ENCODE assay signal across 15 cellular contexts in the genomic region with DNA sequence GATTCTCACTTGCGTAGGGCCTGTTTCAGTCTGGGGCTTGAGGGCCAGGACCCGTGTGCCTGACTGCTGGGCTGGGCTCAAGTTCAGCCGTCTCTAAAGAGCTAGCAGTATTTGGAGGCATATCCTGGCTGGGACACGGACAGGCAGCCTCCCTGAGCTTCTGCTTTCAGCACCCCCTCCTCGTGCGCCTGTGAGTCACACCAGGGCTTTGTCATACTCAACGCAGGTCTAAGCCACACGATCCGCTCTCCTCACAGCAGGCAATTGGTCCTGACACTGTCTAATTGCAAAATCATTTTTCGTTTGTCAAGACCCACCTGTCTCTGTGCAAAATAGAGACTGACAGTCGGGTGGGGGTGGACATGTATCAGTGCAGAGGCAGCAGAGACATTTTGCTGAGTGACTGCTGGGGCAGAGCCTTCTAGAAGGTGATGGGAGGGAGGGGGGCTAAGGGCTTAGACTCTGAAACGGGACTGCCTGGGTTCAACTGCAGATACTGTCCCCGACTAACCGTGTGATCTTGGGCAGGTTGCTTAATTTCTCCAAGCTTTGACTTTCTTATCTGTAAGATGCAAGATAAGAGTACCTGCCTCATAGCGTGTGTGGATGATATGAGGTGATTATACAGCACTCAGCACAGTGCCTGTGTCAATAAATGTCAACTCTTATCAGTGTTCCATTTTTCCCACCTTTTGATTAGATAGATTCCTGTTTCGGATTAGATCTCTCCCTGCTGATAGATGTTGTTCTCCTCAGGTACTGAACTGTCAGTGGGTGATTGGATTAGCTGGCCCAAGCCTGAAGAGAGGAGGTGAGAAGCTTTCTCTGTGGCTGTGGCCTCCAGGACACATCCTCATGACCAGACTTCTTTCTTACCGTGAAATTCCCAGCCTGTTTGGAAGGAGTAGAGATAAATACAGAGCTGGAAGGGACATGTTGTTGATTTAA. TPM values are rescaled to one million over a fixed set of nuclear protein-coding genes. Genes with fewer than 3 reads are reported as not detected.
DNase-seq lines count a peak whose midpoint lies in the region; ATAC-seq lines count a peak whose summit lies in the region.
"Had no signal": no experiment of that assay in that cellular context is flagged by ENCODE, and none has a peak within 500 bp of the region (broad histone marks: within the 10 kb centered on the region; RNA-seq: fewer than 3 reads in every experiment).

No MANE protein-coding gene starts in this region.

- DNase-seq in Daoy (ENCODE audit: low read depth) (peak; percentile 88), LHCN-M2 (ENCODE audit: low read depth) (peak; percentile 62), SIG-M5 (lab: John Stamatoyannopoulos, UW) (peak; percentile 9), iris pigment epithelial cell (ENCODE audit: low read depth) (peak; percentile 8), GDM1 (lab: John Stamatoyannopoulos, UW) (no peak)
- DNase-seq: activated CD4-positive, alpha-beta T cell treated with anti-CD3 and anti-CD28 coated beads, Interleukin-2, amount 50 U/mL, for 1 hour; CD4-positive, CD25-positive, alpha-beta regulatory T cell; NCI-H524 treated with DMSO at 0.1 percent for 48 hours; T-cell had no signal

- ATAC-seq in HG02678 (IDR thresholded peaks at IDR 0.05; ENCODE audit: unreplicated experiment) (no peak), HG03095 (IDR thresholded peaks at IDR 0.05; ENCODE audit: unreplicated experiment) (no peak), HG03457 (IDR thresholded peaks at IDR 0.05; ENCODE audit: unreplicated experiment) (no peak)
- ATAC-seq: activated T-helper 17 cell treated with anti-CD3 and anti-CD28 coated beads, Interleukin-2, amount 50 U/mL, for 72 hours; left lobe of liver; T-cell had no signal

RNA-seq across cellular contexts. Expression of a gene that starts 53.1 kb away (rescaled TPM):
- 0.17 and 1.3 TPM in 2 replicates for total RNA-seq in Daoy (2014; rRNA removed; shearing (Covaris generic))
- total RNA-seq in LHCN-M2 (2014; rRNA removed): 0.83 and 2.2 TPM in 2 replicates
- polyA plus RNA-seq in LHCN-M2 (2012): 0.01 TPM
- total RNA-seq: activated T-helper 17 cell treated with anti-CD3 and anti-CD28 coated beads, Interleukin-2, amount 50 U/mL, for 72 hours; CD4-positive, CD25-positive, alpha-beta regulatory T cell; glomerular endothelial cell; left lobe of liver; T-cell had no signal
- polyA plus RNA-seq: CD4-positive, CD25-positive, alpha-beta regulatory T cell had no signal
